35 cellular contexts compared by ENCODE assay signal in the genomic region with DNA sequence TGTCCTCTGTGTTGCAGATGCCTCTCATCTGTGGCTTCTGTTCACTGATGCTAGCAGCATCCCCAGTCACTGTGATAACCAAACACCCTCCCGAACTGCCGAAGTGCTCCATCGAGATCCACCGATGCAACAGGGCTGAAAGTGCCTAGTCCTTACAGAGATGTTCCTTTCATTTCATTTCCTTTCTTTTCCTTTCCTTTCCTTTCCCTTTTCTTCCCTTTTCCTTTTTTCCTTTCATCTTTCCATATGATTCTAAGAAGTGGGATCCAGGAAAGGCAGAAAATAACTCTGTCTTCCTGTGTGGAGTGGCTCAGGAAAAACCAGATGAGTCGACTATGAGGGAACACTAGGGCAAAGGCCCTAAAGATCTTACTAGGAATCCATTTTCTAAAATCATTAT. TPM values are rescaled to one million over a fixed set of nuclear protein-coding genes. Genes with fewer than 3 reads are reported as not detected.
"Had no signal": no experiment of that assay in that cellular context is flagged by ENCODE, and none has a peak within 500 bp of the region (broad histone marks: within the 10 kb centered on the region; RNA-seq: fewer than 3 reads in every experiment).

No MANE protein-coding gene starts in this region.

- H3K36me3 ChIP-seq: adrenal gland, breast epithelium had no signal

- DNase-seq: activated B cell treated with CpG ODN at 0.5 μM for 24 hours; activated CD4-positive, alpha-beta memory T cell treated with anti-CD3 and anti-CD28 coated beads, Interleukin-2, amount 10 ng/mL, durations not matched to agents 7 days and 5 days; activated CD4-positive, alpha-beta T cell treated with anti-CD3 and anti-CD28 coated beads for 48 hours; activated CD4-positive, CD25-positive, alpha-beta regulatory T cell treated with anti-CD3 and anti-CD28 coated beads, Interleukin-2, amount 50 U/mL, for 72 hours; activated CD8-positive, alpha-beta memory T cell treated with anti-CD3 and anti-CD28 coated beads for 24 hours; activated CD8-positive, alpha-beta memory T cell treated with anti-CD3 and anti-CD28 coated beads, Interleukin-2, amount 10 ng/mL, durations not matched to agents 7 days and 5 days; activated gamma-delta T cell treated with Interleukin-2 at 50 U/mL for 16 hours; activated naive CD4-positive, alpha-beta T cell treated with anti-CD3 and anti-CD28 coated beads for 36 hours; activated T-cell treated with anti-CD3 and anti-CD28 coated beads, Interleukin-2, amount 50 U/mL, for 24 hours; adrenal gland; body of pancreas; NCI-H1092 treated with DMSO at 0.1 percent for 48 hours; NCI-H1417 treated with DMSO at 0.1 percent for 48 hours; NCI-H1930; NCI-H2081 treated with DMSO at 0.1 percent for 48 hours; NCI-H226; NCI-H446 treated with DMSO at 0.1 percent for 48 hours; NCI-H524 treated with DMSO at 0.1 percent for 48 hours; NCI-H748 treated with DMSO at 0.1 percent for 48 hours; NK-92 treated with Interleukin-12 subunit alpha and Interleukin-12 subunit beta, amount 100 ng/mL, for 24 hours; PC-9; SW 1271; T-helper 1 cell; T-helper 2 cell; T-helper 9 cell had no signal

- H3K4me3 ChIP-seq: adrenal gland, body of pancreas, breast epithelium, PC-9 had no signal

- H3K9me3 ChIP-seq: adrenal gland, body of pancreas, breast epithelium had no signal

- H3K27ac ChIP-seq: adrenal gland, body of pancreas, breast epithelium, KMS-11, PC-9, RWPE1, VCaP had no signal

- H3K4me1 ChIP-seq: adrenal gland, body of pancreas, breast epithelium had no signal

- H3K9ac ChIP-seq: KMS-11 had no signal

- FAIRE-seq: astrocyte, RCC 7860 had no signal

RNA-seq across cellular contexts. Expression of gene FGF6, which starts 26.7 kb away (rescaled TPM):
- total RNA-seq: activated B cell treated with CpG ODN at 0.5 μM for 24 hours; activated CD4-positive, alpha-beta memory T cell treated with anti-CD3 and anti-CD28 coated beads, Interleukin-2, amount 10 ng/mL, durations not matched to agents 7 days and 5 days; activated CD8-positive, alpha-beta memory T cell treated with anti-CD3 and anti-CD28 coated beads, Interleukin-2, amount 10 ng/mL, durations not matched to agents 7 days and 5 days; activated naive CD4-positive, alpha-beta T cell treated with anti-CD3 and anti-CD28 coated beads for 36 hours; activated naive CD4-positive, alpha-beta T cell treated with anti-CD3 and anti-CD28 coated beads, Interleukin-2, amount 50 U/mL, for 72 hours; adrenal gland; astrocyte; body of pancreas; breast epithelium; LHCN-M2; M059J; PC-9; Right ventricle myocardium inferior had no signal
- polyA plus RNA-seq: adrenal gland had no signal

RNA-seq across cellular contexts. Expression of gene FGF23, which starts 39.4 kb away (rescaled TPM):
- total RNA-seq: activated B cell treated with CpG ODN at 0.5 μM for 24 hours; activated CD4-positive, alpha-beta memory T cell treated with anti-CD3 and anti-CD28 coated beads, Interleukin-2, amount 10 ng/mL, durations not matched to agents 7 days and 5 days; activated CD8-positive, alpha-beta memory T cell treated with anti-CD3 and anti-CD28 coated beads, Interleukin-2, amount 10 ng/mL, durations not matched to agents 7 days and 5 days; activated naive CD4-positive, alpha-beta T cell treated with anti-CD3 and anti-CD28 coated beads for 36 hours; activated naive CD4-positive, alpha-beta T cell treated with anti-CD3 and anti-CD28 coated beads, Interleukin-2, amount 50 U/mL, for 72 hours; astrocyte; body of pancreas; breast epithelium; M059J; PC-9; Right ventricle myocardium inferior had no signal
